In genomic region chr1:92886886-92887419, GRCh38 we compare ENCODE assay signal across 1 cellular context.
TF ChIP-seq lines count a peak whose summit lies in the region.

No MANE protein-coding gene starts in this region.

TF ChIP-seq in HepG2, 621 proteins besides CTCF, POLR2A, EP300 and RAD21 (continued from another document and continues in another):
- TF ChIP-seq AHDC1 (CRISPR knock-in tag; IDR thresholded peaks at IDR 0.05; ENCODE audit: borderline replicate concordance) (peak; percentile 89; the same call in 1 of the 2 replicates), ZSCAN20 (CRISPR knock-in tag; IDR thresholded peaks at IDR 0.05; ENCODE audit: borderline replicate concordance) (no peak), ZNF446 (CRISPR knock-in tag; IDR thresholded peaks at IDR 0.05) (no peak), HBP1 (CRISPR knock-in tag; IDR thresholded peaks at IDR 0.05; ENCODE audit: low read depth) (no peak), SRF (IDR thresholded peaks at IDR 0.05; ENCODE audit: low read depth, low read length) (no peak), TFDP2 (CRISPR knock-in tag; IDR thresholded peaks at IDR 0.05) (no peak), ZNF879 (CRISPR knock-in tag; IDR thresholded peaks at IDR 0.05) (no peak), DR1 (CRISPR knock-in tag; IDR thresholded peaks at IDR 0.05) (no peak), ZNF781 (CRISPR knock-in tag; IDR thresholded peaks at IDR 0.05; ENCODE audit: borderline replicate concordance, not compliant biosample characterization) (no peak), STAG1 (CRISPR knock-in tag; IDR thresholded peaks at IDR 0.05) (no peak), FOXJ3 (CRISPR knock-in tag; IDR thresholded peaks at IDR 0.05; ENCODE audit: borderline replicate concordance) (peak; percentile 64; the same call in 1 of the 2 replicates), TAF15 (IDR thresholded peaks at IDR 0.05; ENCODE audit: low read depth, low read length, poor library complexity, severe bottlenecking) (no peak), ZNF280B (CRISPR knock-in tag; IDR thresholded peaks at IDR 0.05; ENCODE audit: borderline replicate concordance) (no peak), CC2D1A (CRISPR knock-in tag; IDR thresholded peaks at IDR 0.05) (no peak), ZNF18 (CRISPR knock-in tag; IDR thresholded peaks at IDR 0.05; ENCODE audit: insufficient replicate concordance) (peak; percentile 98), FOXO1 (CRISPR knock-in tag; IDR thresholded peaks at IDR 0.05) (peak; percentile 85; the same call in 1 of the 2 replicates), KMT2B (CRISPR knock-in tag; IDR thresholded peaks at IDR 0.05) (no peak), ATF7 (IDR thresholded peaks at IDR 0.05) (no peak), ATF7 (CRISPR knock-in tag; IDR thresholded peaks at IDR 0.05) (no peak; the same call in 1 of the 2 replicates), SPEN (CRISPR knock-in tag; IDR thresholded peaks at IDR 0.05; ENCODE audit: low read depth) (no peak), FOSL1 (CRISPR knock-in tag; IDR thresholded peaks at IDR 0.05; ENCODE audit: borderline replicate concordance) (no peak), KAT2B (IDR thresholded peaks at IDR 0.05; ENCODE audit: borderline replicate concordance, low read depth, low read length) (no peak), FOXO4 (CRISPR knock-in tag; conservative IDR thresholded peaks at IDR 0.05) (no peak), GATA4 (IDR thresholded peaks at IDR 0.05; ENCODE audit: borderline replicate concordance, low read depth) (peak; percentile 49; the same call in 1 of the 2 replicates), SIN3B (IDR thresholded peaks at IDR 0.05; ENCODE audit: low read length) (no peak), HNF1B (CRISPR knock-in tag; IDR thresholded peaks at IDR 0.05) (0 out of 2 replicates have a peak, but pooled peaks have one; percentile 36), BRCA1 (CRISPR knock-in tag; IDR thresholded peaks at IDR 0.05) (no peak), NCOA1 (CRISPR knock-in tag; IDR thresholded peaks at IDR 0.05) (no peak), RBAK (CRISPR knock-in tag; IDR thresholded peaks at IDR 0.05) (no peak), SKIL (CRISPR knock-in tag; IDR thresholded peaks at IDR 0.05; ENCODE audit: borderline replicate concordance) (0 out of 2 replicates have a peak, but pooled peaks have one; percentile 14), ZNF20 (CRISPR knock-in tag; IDR thresholded peaks at IDR 0.05) (no peak), ZNF260 (CRISPR knock-in tag; IDR thresholded peaks at IDR 0.05; ENCODE audit: borderline replicate concordance, low read depth) (no peak), GTF2F1 (IDR thresholded peaks at IDR 0.05; ENCODE audit: low read length) (no peak), MATR3 (CRISPR knock-in tag; IDR thresholded peaks at IDR 0.05) (no peak), ZMYM2 (CRISPR knock-in tag; IDR thresholded peaks at IDR 0.05) (peak; percentile 62; the same call in 1 of the 2 replicates), ZKSCAN1 (IDR thresholded peaks at IDR 0.05; ENCODE audit: low read length) (no peak), FOXC1 (CRISPR knock-in tag; IDR thresholded peaks at IDR 0.05; ENCODE audit: borderline replicate concordance) (no peak), PREB (CRISPR knock-in tag; IDR thresholded peaks at IDR 0.05) (no peak), TERF1 (CRISPR knock-in tag; IDR thresholded peaks at IDR 0.05) (no peak), ZNF784 (CRISPR knock-in tag; IDR thresholded peaks at IDR 0.05; ENCODE audit: borderline replicate concordance) (peak; percentile 46; the same call in 1 of the 2 replicates)
